Comparison of ENCODE assay signal across 25 cellular contexts in the genomic region with DNA sequence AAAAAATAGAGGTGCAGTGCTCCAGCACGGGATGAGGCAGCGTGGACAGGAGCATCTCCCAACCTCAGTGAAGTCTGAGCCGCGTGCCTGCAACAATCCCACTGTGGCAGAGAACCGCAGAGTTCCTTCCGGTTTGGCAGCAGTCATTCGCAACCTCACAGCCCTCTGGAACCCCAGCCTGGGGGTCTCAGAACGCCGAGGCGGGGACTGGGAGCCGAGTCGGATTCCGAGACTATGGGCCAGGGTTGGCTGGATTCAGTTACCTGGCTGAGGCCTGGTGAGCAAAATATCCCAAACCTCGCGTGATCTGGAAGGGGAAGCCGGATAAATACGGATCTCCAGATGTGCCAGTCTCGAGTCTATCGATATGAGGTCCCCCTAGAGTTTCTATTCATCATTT.
DNase-seq lines count a peak whose midpoint lies in the region; ATAC-seq lines count a peak whose summit lies in the region.
"Had no signal": no experiment of that assay in that cellular context is flagged by ENCODE, and none has a peak within 500 bp of the region (broad histone marks: within the 10 kb centered on the region; RNA-seq: fewer than 3 reads in every experiment).

No MANE protein-coding gene starts in this region.

- peak overlapping the region; percentile 53 for H3K27ac Mint-ChIP-seq in T-helper 2 cell treated with Interferon-gamma antibody and Interleukin-4, amounts not matched to agents 5 μg/mL and 100 μg/mL, for 36 hours
- H3K27ac Mint-ChIP-seq: CD8-positive, alpha-beta T cell; progenitor cell of endocrine pancreas had no signal

- peaks cover 35% of the 10 kb centered on the region for H3K4me1 Mint-ChIP-seq in T-helper 2 cell treated with Interferon-gamma antibody and Interleukin-4, amounts not matched to agents 5 μg/mL and 100 μg/mL, for 36 hours (ENCODE audit: low read depth)

- peaks cover 92% of the 10 kb centered on the region for H3K27me3 Mint-ChIP-seq in T-helper 2 cell treated with Interferon-gamma antibody and Interleukin-4, amounts not matched to agents 5 μg/mL and 100 μg/mL, for 36 hours (ENCODE audit: low read depth)

- H3K27ac ChIP-seq in BLaER1 treated with 17β-estradiol and CSF1 and Interleukin-3, amounts not matched to agents 10 nM and 100 nM = no peak overlapping the region
- H3K27ac ChIP-seq: brain microvascular endothelial cell, epithelial cell of prostate, neutrophil, PC-9, tibial nerve had no signal

- DNase-seq in T-helper 2 cell treated with Interferon-gamma antibody and Interleukin-4, amounts not matched to agents 5 μg/mL and 100 μg/mL, for 36 hours (ENCODE audit: low spot score) = no peak
- DNase-seq in T-helper 2 cell (no peak), UCSD-AML1 (lab: John Stamatoyannopoulos, UW; ENCODE audit: unreplicated experiment) (peak; percentile 6), iris pigment epithelial cell (ENCODE audit: low read depth) (peak; percentile 28)
- DNase-seq in stimulated activated CD4-positive, alpha-beta T cell treated with anti-CD3 and anti-CD28 coated beads, Interleukin-2, amount 100 ng/mL, for 24 hours = no peak
- DNase-seq: activated gamma-delta T cell treated with Interleukin-2 at 50 U/mL for 16 hours; activated T-cell treated with anti-CD3 and anti-CD28 coated beads for 4 hours; brain microvascular endothelial cell; CD8-positive, alpha-beta T cell; glutamatergic neuron; KBM-7; NCI-H1105; NCI-H2029; NCI-H526; NK-92 treated with Interleukin-12 subunit alpha and Interleukin-12 subunit beta, amount 100 ng/mL, for 24 hours; PC-9; Right ventricle myocardium superior had no signal

- peaks cover 10% of the 10 kb centered on the region for H3K9me3 Mint-ChIP-seq in T-helper 2 cell treated with Interferon-gamma antibody and Interleukin-4, amounts not matched to agents 5 μg/mL and 100 μg/mL, for 36 hours

- H3K36me3 Mint-ChIP-seq in T-helper 2 cell treated with Interferon-gamma antibody and Interleukin-4, amounts not matched to agents 5 μg/mL and 100 μg/mL, for 36 hours (ENCODE audit: low read depth) = peaks cover 34% of the 10 kb centered on the region
- H3K36me3 Mint-ChIP-seq: CD8-positive, alpha-beta T cell had no signal

- ATAC-seq in HG03457 (IDR thresholded peaks at IDR 0.05; ENCODE audit: unreplicated experiment) = no peak
- no peak for ATAC-seq in HG03439 (IDR thresholded peaks at IDR 0.05; ENCODE audit: unreplicated experiment)
- ATAC-seq: CD8-positive, alpha-beta T cell had no signal

- H3K4me3 ChIP-seq in BLaER1 treated with 17β-estradiol and CSF1 and Interleukin-3, amounts not matched to agents 10 nM and 100 nM = peak overlapping the region in 4 of 10 experiments; percentile 9 to 38 (median 20); a peak in 3 of 20 replicates
- H3K4me3 ChIP-seq: HAP-1, PC-9, tibial nerve had no signal

- no peak overlapping the region for H3K4me3 Mint-ChIP-seq in T-helper 2 cell treated with Interferon-gamma antibody and Interleukin-4, amounts not matched to agents 5 μg/mL and 100 μg/mL, for 36 hours
- H3K4me3 Mint-ChIP-seq: CD8-positive, alpha-beta T cell had no signal

- peaks cover 37 to 64% (median 51%) of the 10 kb centered on the region in 11 experiments for H3K9me3 ChIP-seq in BLaER1 treated with 17β-estradiol and CSF1 and Interleukin-3, amounts not matched to agents 10 nM and 100 nM (replicated peaks in 1 of 11)
- H3K9me3 ChIP-seq: HAP-1, neutrophil had no signal

- peaks cover 0 to 22% (median 11%) of the 10 kb centered on the region in 11 experiments; a peak in 12 of 22 replicates for H3K36me3 ChIP-seq in BLaER1 treated with 17β-estradiol and CSF1 and Interleukin-3, amounts not matched to agents 10 nM and 100 nM
- H3K36me3 ChIP-seq: neutrophil, tibial nerve had no signal

- peaks cover 0 to 73% (median 64%) of the 10 kb centered on the region in 11 experiments; a peak in 20 of 22 replicates for H4K20me1 ChIP-seq in BLaER1 treated with 17β-estradiol and CSF1 and Interleukin-3, amounts not matched to agents 10 nM and 100 nM

- no peak overlapping the region for H3K9ac ChIP-seq in BLaER1 treated with 17β-estradiol and CSF1 and Interleukin-3, amounts not matched to agents 10 nM and 100 nM

- peaks cover 17 to 42% (median 20%) of the 10 kb centered on the region in 10 experiments; a peak in 19 of 20 replicates for H3K4me1 ChIP-seq in BLaER1 treated with 17β-estradiol and CSF1 and Interleukin-3, amounts not matched to agents 10 nM and 100 nM
- H3K4me1 ChIP-seq: HAP-1 had no signal

- peaks cover 94 to 98% (median 97%) of the 10 kb centered on the region in 11 experiments for H3K27me3 ChIP-seq in BLaER1 treated with 17β-estradiol and CSF1 and Interleukin-3, amounts not matched to agents 10 nM and 100 nM
- H3K27me3 ChIP-seq: brain microvascular endothelial cell had no signal

- peak overlapping the region; percentile 2 to 84 (median 49); a peak in 18 of 22 replicates for H3K4me2 ChIP-seq in BLaER1 treated with 17β-estradiol and CSF1 and Interleukin-3, amounts not matched to agents 10 nM and 100 nM
- H3K4me2 ChIP-seq: PC-9 had no signal

Comparison
In these comparisons a context has a peak if more than half of its experiments do, and no peak if none do; other contexts are left out.
1. DNase-seq: peak in UCSD-AML1 (single experiment) and iris pigment epithelial cell (single experiment); none in T-helper 2 cell treated with Interferon-gamma antibody and Interleukin-4, amounts not matched to agents 5 μg/mL and 100 μg/mL, for 36 hours (single experiment), T-helper 2 cell (0 of 5) and stimulated activated CD4-positive, alpha-beta T cell treated with anti-CD3 and anti-CD28 coated beads, Interleukin-2, amount 100 ng/mL, for 24 hours (0 of 2).